In genomic region chr2:170816499-170817246, GRCh38 we compare ENCODE assay signal across 8 cellular contexts. TPM values are rescaled to one million over a fixed set of nuclear protein-coding genes. Genes with fewer than 3 reads are reported as not detected.
DNase-seq lines count a peak whose midpoint lies in the region; ATAC-seq, FAIRE-seq and TF ChIP-seq lines count a peak whose summit lies in the region.

Gene GAD1, plus strand, starts transcription at chr2:170816887. Its CDS starts 1,705 bp downstream, at chr2:170818592.

- H3K4me1 ChIP-seq in GM12878 (ENCODE audit: control insufficient read depth, insufficient read depth, low read length) (peaks cover 16% of the 10 kb centered on the region), skeletal muscle satellite cell (ENCODE audit: control insufficient read depth, insufficient read depth, low read length) (peaks cover 30% of the 10 kb centered on the region)

- TF ChIP-seq RAD21 in GM12878 (IDR thresholded peaks at IDR 0.05; ENCODE audit: insufficient read depth, low read depth, low read length) = no peak

- H3K4me2 ChIP-seq in SU-DHL-6 (ENCODE audit: low read depth, low read length, poor library complexity, severe bottlenecking) (peak within 1 kb of the TSS; percentile 22), GM12878 (ENCODE audit: control insufficient read depth, insufficient read depth) (peak within 1 kb of the TSS; percentile 91), skeletal muscle satellite cell (ENCODE audit: low read length) (peak within 1 kb of the TSS; percentile 96)

- H3F3A ChIP-seq in SU-DHL-6 (ENCODE audit: insufficient read depth) = no peaks in the 10 kb centered on the region

- WGBS in GM12878 (ENCODE audit: insufficient coverage, insufficient replicate concordance, low lambda C conversion rate, missing lambda C conversion rate) = 1% methylated on average over 45 of the region's 59 CpGs

- intact Hi-C loops in GM12878 (cut with micrococcal nuclease; ENCODE audit: unreplicated experiment) = loop anchor here (5.0 to 10.0 kb wide), 2 partner anchors 332 to 884 kb away; no protein-coding TSS in a partner anchor

- no peaks in the 10 kb centered on the region for H3K27me3 ChIP-seq in SU-DHL-6 (ENCODE audit: low read length)
- H3K27me3 ChIP-seq in GM12878 (replicated peaks in 1 of 2; ENCODE audit: control insufficient read depth in 2 of 2, insufficient read depth in 2 of 2, low read length in 1 of 2) = peaks cover 8 to 42% of the 10 kb centered on the region in 2 experiments
- H3K27me3 ChIP-seq in skeletal muscle satellite cell (ENCODE audit: control insufficient read depth, insufficient read depth, low read length) = peaks cover 84% of the 10 kb centered on the region

- FAIRE-seq in GM12878 (lab: Jason Lieb, UNC) = peak; percentile 31

- H3K4me3 ChIP-seq in SU-DHL-6 (ENCODE audit: insufficient read depth, low read length, poor library complexity, severe bottlenecking) (no peak within 1 kb of the TSS), GM12878 (peak within 1 kb of the TSS; percentile 54), iPS-18c (ENCODE audit: insufficient read depth, low read depth, low read length) (peak within 1 kb of the TSS; percentile 59), skeletal muscle satellite cell (ENCODE audit: low read length) (peak within 1 kb of the TSS; percentile 69)

- H3K9me3 ChIP-seq in SU-DHL-6 (ENCODE audit: insufficient read depth, low read length) = no peaks in the 10 kb centered on the region
- no peaks in the 10 kb centered on the region; the same call in 2 of the 3 replicates for H3K9me3 ChIP-seq in GM12878 (replicated peaks; ENCODE audit: control insufficient read depth, insufficient read depth, low read length)
- H3K9me3 ChIP-seq in iPS-18c (ENCODE audit: control insufficient read depth, insufficient read depth, low read length) = peaks cover 2% of the 10 kb centered on the region
- H3K9me3 ChIP-seq in skeletal muscle satellite cell (replicated peaks; ENCODE audit: low read length) = no peaks in the 10 kb centered on the region

- H3K36me3 ChIP-seq in SU-DHL-6 (ENCODE audit: low read length) (no peaks in the 10 kb centered on the region), GM12878 (ENCODE audit: control insufficient read depth in 2 of 2, insufficient read depth in 2 of 2, low read length in 1 of 2) (no peaks in the 10 kb centered on the region), skeletal muscle satellite cell (ENCODE audit: insufficient read depth, low read length) (no peaks in the 10 kb centered on the region)

- no peaks in the 10 kb centered on the region for H3K79me2 ChIP-seq in SU-DHL-6 (ENCODE audit: insufficient read depth, low read length)
- no peaks in the 10 kb centered on the region for H3K79me2 ChIP-seq in GM12878 (ENCODE audit: control insufficient read depth, insufficient read depth, low read length)

- CTCF ChIA-PET in GM12878 (lab: Yijun Ruan, JAX) = interaction anchor here (0.6 to 6.4 kb wide), 31 partner anchors 8 to 1012 kb away, joined by 3 to 63 read pairs (median 4); partner anchors contain the start of gene ERICH2

- peak; percentile 85 for DNase-seq in CD1c-positive myeloid dendritic cell (ENCODE audit: extremely low spot score)
- peak; percentile 85 for DNase-seq in NCI-H1436 (lab: John Stamatoyannopoulos, UW)
- no peak for DNase-seq in GM12878 (ENCODE audit: low read depth, low spot score)
- no peak for DNase-seq in dedifferentiated amniotic fluid mesenchymal stem cell (ENCODE audit: extremely low spot score)

- SMC1A ChIA-PET in GM12878 (lab: Charles Lee; ENCODE audit: uncharacterized antibody, unreplicated experiment) = interaction anchor here (0.6 to 6.0 kb wide), 16 partner anchors 56 to 875 kb away, joined by 3 to 53 read pairs (median 3); partner anchors contain the start of gene SP5

- no peaks in the 10 kb centered on the region for H4K20me1 ChIP-seq in SU-DHL-6 (ENCODE audit: low read depth, low read length)
- H4K20me1 ChIP-seq in GM12878 (ENCODE audit: control insufficient read depth, insufficient read depth) = 0 out of 2 replicates have a peak, but pooled peaks cover 4% of the 10 kb centered on the region

- H3K9ac ChIP-seq in SU-DHL-6 (ENCODE audit: low read length) (no peak within 1 kb of the TSS), GM12878 (ENCODE audit: control insufficient read depth, insufficient read depth, low read length) (peak within 1 kb of the TSS; percentile 41; the same call in 1 of the 2 replicates), skeletal muscle satellite cell (ENCODE audit: low read depth, low read length) (peak within 1 kb of the TSS; percentile 8)

- TF ChIP-seq POLR2A in GM12878 (IDR thresholded peaks at IDR 0.05; ENCODE audit: low read depth, low read length) = 0 out of 2 replicates have a peak, but pooled peaks have one; percentile 27

- no peak within 1 kb of the TSS for H2AFZ ChIP-seq in SU-DHL-6 (ENCODE audit: low read depth, low read length, severe bottlenecking)
- H2AFZ ChIP-seq in GM12878 (ENCODE audit: control insufficient read depth, low read depth, low read length) = peak within 1 kb of the TSS; percentile 64

- RAD21 ChIA-PET in GM12878 (lab: Charles Lee; ENCODE audit: unreplicated experiment) = interaction anchor here (0.6 to 5.7 kb wide), 15 partner anchors 46 to 882 kb away, joined by 3 to 36 read pairs (median 5); partner anchors contain the start of gene ERICH2

- POLR2A ChIA-PET in GM12878 (lab: Charles Lee) = interaction anchor here (0.6 to 0.9 kb wide), 2 partner anchors 80 to 455 kb away, joined by 3 read pairs; no protein-coding TSS in a partner anchor

- in situ Hi-C loops in GM12878 (cut with MboI) = loop anchor here (5.0 kb wide), 1 partner anchor 884 kb away; no protein-coding TSS in a partner anchor

- no peak for TF ChIP-seq CTCF in SU-DHL-6 (IDR thresholded peaks at IDR 0.05; ENCODE audit: insufficient read depth, low read length, poor library complexity, severe bottlenecking)
- TF ChIP-seq CTCF in GM12878 (IDR thresholded peaks at IDR 0.05 in 2 of 3, conservative IDR thresholded peaks at IDR 0.05 in 1 of 3; ENCODE audit: control insufficient read depth in 2 of 3, extremely low read depth in 1 of 3, insufficient read depth in 1 of 3, low read depth in 3 of 3, low read length in 3 of 3) = 0 out of 6 replicates have a peak, but pooled peaks of 1 of the 3 experiments have one; percentile 0

- no peak for TF ChIP-seq EP300 in GM12878 (IDR thresholded peaks at IDR 0.05; ENCODE audit: borderline replicate concordance in 1 of 2, control insufficient read depth in 1 of 2, low read depth in 2 of 2, low read length in 2 of 2)

- H3K9me2 ChIP-seq in SU-DHL-6 (replicated peaks; ENCODE audit: insufficient read depth, low read length) = no peaks in the 10 kb centered on the region

- H3K27ac ChIP-seq in SU-DHL-6 (ENCODE audit: low read depth, low read length) (no peak within 1 kb of the TSS), GM12878 (ENCODE audit: control insufficient read depth, insufficient read depth) (no peak within 1 kb of the TSS)

- ATAC-seq in GM21723 (IDR thresholded peaks at IDR 0.05; ENCODE audit: unreplicated experiment) = peak; percentile 60
- peak; percentile 78 for ATAC-seq in GM12878

- no TSS peak for BruUV-seq in GM12878 (replicated peaks; lab: Mats Ljungman, UMichigan)

TF ChIP-seq in GM12878, 131 proteins besides CTCF, POLR2A, EP300 and RAD21:
- TF ChIP-seq IKZF2 (IDR thresholded peaks at IDR 0.05) = peak; percentile 29 to 32; a peak in 2 of 4 replicates
- TF ChIP-seq ESRRA (IDR thresholded peaks at IDR 0.05; ENCODE audit: low read length) = no peak
- TF ChIP-seq BHLHE40 (IDR thresholded peaks at IDR 0.05; ENCODE audit: borderline replicate concordance in 1 of 2, low read depth in 2 of 2, low read length in 1 of 2) = peak; percentile 53 to 84; a peak in 3 of 4 replicates
- peak; percentile 92 for TF ChIP-seq TCF12 (IDR thresholded peaks at IDR 0.05; ENCODE audit: low read depth, low read length)
- TF ChIP-seq BRCA1 (IDR thresholded peaks at IDR 0.05; ENCODE audit: low read depth, low read length) = no peak
- TF ChIP-seq NFIC (IDR thresholded peaks at IDR 0.05; ENCODE audit: low read depth, low read length) = no peak
- no peak for TF ChIP-seq USF2 (IDR thresholded peaks at IDR 0.05; ENCODE audit: borderline replicate concordance, low read depth, low read length)
- peak; percentile 72; the same call in 1 of the 2 replicates for TF ChIP-seq TCF3 (IDR thresholded peaks at IDR 0.05; ENCODE audit: borderline replicate concordance, insufficient read depth, low read depth, low read length)
- TF ChIP-seq SREBF1 (IDR thresholded peaks at IDR 0.05; ENCODE audit: low read length) = no peak
- 0 out of 2 replicates have a peak, but pooled peaks have one; percentile 16 for TF ChIP-seq YY1 (IDR thresholded peaks at IDR 0.05; ENCODE audit: low read depth, low read length)
- 0 out of 3 replicates have a peak, but pooled peaks of 1 of the 2 experiments have one; percentile 31 for TF ChIP-seq EGR1 (IDR thresholded peaks at IDR 0.05; ENCODE audit: borderline replicate concordance in 1 of 2, low read depth in 2 of 2, low read length in 2 of 2)

RNA-seq across cellular contexts. Expression of gene GAD1, which starts in this region (rescaled TPM):
- 13.6 and 16.1 TPM in 2 replicates for total RNA-seq in GM12878 (2013; cell fraction: nucleolus; rRNA removed)
- total RNA-seq in GM12878 (2014; rRNA removed) (0.23 and 0.44 TPM in 2 replicates), GM12878 (2014; rRNA removed; fragmentation: Illumina TruSeq; extraction: Trizol) (0.04 and 0.18 TPM in 2 replicates), GM12878 (2021) (0.43 and 0.62 TPM in 2 replicates)
- polyA plus RNA-seq in GM12878 (2011; ENCODE audit: low read depth) = 0.75 TPM
- polyA plus RNA-seq in GM12878 (2011; rRNA removed) (2.8 and 3.4 TPM in 2 replicates), GM12878 (2014; fragmentation: Illumina TruSeq; extraction: Trizol) (0.05 and 0.22 TPM in 2 replicates), GM12878 (2014; fragmentation: Nextera tagmentation; extraction: Ambion mirVana) (under 1 TPM; 0.06 to 0.07 TPM), GM12878 (2014; rRNA removed) (0.04 and 1.1 TPM in 2 replicates), GM12878 (2016; fragmentation: Nextera tagmentation; extraction: Ambion mirVana) (1 to 10 TPM in 1 of 2 experiments, under 1 TPM in 1; 0.78 to 1.1 TPM)
- polyA plus RNA-seq in GM12878 (2011; cell fraction: cytosol; rRNA removed) = 3.1 and 3.7 TPM in 2 replicates
- 10.4 and 10.9 TPM in 2 replicates for polyA plus RNA-seq in GM12878 (2011; cell fraction: nucleus; rRNA removed)
- polyA plus RNA-seq in GM12878 (2012) = 1.7 and 2.1 TPM in 2 replicates
- polyA minus RNA-seq in GM12878 (2011; rRNA and poly(A)+ RNA removed) = 1.7 and 3.1 TPM in 2 replicates
- 1.2 and 1.9 TPM in 2 replicates for polyA minus RNA-seq in GM12878 (2011; cell fraction: cytosol; rRNA and poly(A)+ RNA removed)
- 2.4 and 2.7 TPM in 2 replicates for polyA minus RNA-seq in GM12878 (2011; cell fraction: nucleus; rRNA and poly(A)+ RNA removed)
- total RNA-seq in skeletal muscle satellite cell (2012; rRNA removed) = not detected in 2 replicates

Comparison
In these comparisons a context has a peak if more than half of its experiments do, and no peak if none do; other contexts are left out.
1. DNase-seq: peak in CD1c-positive myeloid dendritic cell (single experiment) and NCI-H1436 (single experiment); none in GM12878 (single experiment) and dedifferentiated amniotic fluid mesenchymal stem cell (single experiment).
2. H3K4me2 ChIP-seq: peak in every context shown above with its lines; median percentile 96 in skeletal muscle satellite cell; 91 in GM12878; 22 in SU-DHL-6.